ENCODE assay signal across 25 cellular contexts in the genomic region with DNA sequence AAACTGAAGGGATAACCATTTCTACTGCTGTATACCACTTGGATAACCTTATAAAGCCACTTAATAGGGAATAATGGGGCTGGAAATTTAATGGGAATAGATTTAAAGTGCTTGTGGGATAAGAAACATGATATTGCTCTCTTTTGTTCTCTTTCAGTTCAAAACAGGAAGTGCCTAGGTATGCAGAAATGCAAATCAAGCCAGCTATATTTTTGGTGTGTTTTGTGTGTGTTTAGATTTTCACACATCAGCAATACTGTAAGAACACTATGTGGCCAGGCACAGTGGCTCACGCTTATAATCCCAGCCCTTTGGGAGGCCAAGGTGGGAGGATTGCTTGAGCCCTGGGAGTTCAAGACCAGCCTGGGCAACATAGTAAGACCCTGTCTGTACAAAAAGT.
DNase-seq lines count a peak whose midpoint lies in the region; ATAC-seq lines count a peak whose summit lies in the region.
"Had no signal": no experiment of that assay in that cellular context is flagged by ENCODE, and none has a peak within 500 bp of the region (broad histone marks: within the 10 kb centered on the region; RNA-seq: fewer than 3 reads in every experiment).

No MANE protein-coding gene starts in this region.

- ATAC-seq in T-helper 17 cell: no peak
- peak in 1 of 2 donors; percentile 33 for ATAC-seq in naive B cell (ENCODE audit: low read depth in 2 of 2)
- no peak for ATAC-seq in HG03139 (IDR thresholded peaks at IDR 0.05; ENCODE audit: unreplicated experiment)
- ATAC-seq: activated naive CD8-positive, alpha-beta T cell treated with anti-CD3 and anti-CD28 coated beads, Interleukin-2, amount 50 U/mL, for 24 hours; left lung; right cardiac atrium; stimulated activated naive CD8-positive, alpha-beta T cell treated with anti-CD3 and anti-CD28 coated beads, Interleukin-15, amount 100 ng/mL, for 72 hours had no signal

- H3K9me3 ChIP-seq in T-helper 17 cell (ENCODE audit: control insufficient read depth, low read length, poor library complexity, severe bottlenecking): no peaks in the 10 kb centered on the region
- H3K9me3 ChIP-seq: colonic mucosa, HAP-1, left lung, neutrophil, SK-N-SH, thoracic aorta had no signal

- no peaks in the 10 kb centered on the region for H3K9me3 Mint-ChIP-seq in naive B cell
- H3K9me3 Mint-ChIP-seq: activated CD4-positive, alpha-beta memory T cell treated with anti-CD3 and anti-CD28 coated beads, Interleukin-2, amount 10 ng/mL, durations not matched to agents 7 days and 5 days; activated naive CD8-positive, alpha-beta T cell treated with anti-CD3 and anti-CD28 coated beads, Interleukin-2, amount 50 U/mL, for 24 hours; stimulated activated naive CD8-positive, alpha-beta T cell treated with anti-CD3 and anti-CD28 coated beads, Interleukin-15, amount 100 ng/mL, for 72 hours had no signal

- no peak overlapping the region for H3K27ac Mint-ChIP-seq in T-helper 17 cell
- peak overlapping the region in 5 of 6 donors; percentile 3 to 92 (median 59) for H3K27ac Mint-ChIP-seq in naive B cell
- H3K27ac Mint-ChIP-seq: activated CD4-positive, alpha-beta memory T cell treated with anti-CD3 and anti-CD28 coated beads, Interleukin-2, amount 10 ng/mL, durations not matched to agents 7 days and 5 days; activated naive CD8-positive, alpha-beta T cell treated with anti-CD3 and anti-CD28 coated beads, Interleukin-2, amount 50 U/mL, for 24 hours; stimulated activated naive CD8-positive, alpha-beta T cell treated with anti-CD3 and anti-CD28 coated beads, Interleukin-15, amount 100 ng/mL, for 72 hours had no signal

- H3K27me3 Mint-ChIP-seq in T-helper 17 cell: no peaks in the 10 kb centered on the region
- H3K27me3 Mint-ChIP-seq in naive B cell: no peaks in the 10 kb centered on the region
- H3K27me3 Mint-ChIP-seq: activated naive CD8-positive, alpha-beta T cell treated with anti-CD3 and anti-CD28 coated beads, Interleukin-2, amount 50 U/mL, for 24 hours; stimulated activated naive CD8-positive, alpha-beta T cell treated with anti-CD3 and anti-CD28 coated beads, Interleukin-15, amount 100 ng/mL, for 72 hours had no signal

- H3K4me1 Mint-ChIP-seq in T-helper 17 cell: peaks cover 29% of the 10 kb centered on the region
- peaks cover 22 to 42% (median 24%) of the 10 kb centered on the region in 3 donors for H3K4me1 Mint-ChIP-seq in naive B cell

- DNase-seq in NOMO-1 treated with DMSO at 0.1 percent for 48 hours (lab: John Stamatoyannopoulos, UW; ENCODE audit: unreplicated experiment): peak; percentile 14
- no peak for DNase-seq in NOMO-1 treated with dmso at 0.1 percent for 144 hours (lab: John Stamatoyannopoulos, UW; ENCODE audit: unreplicated experiment)
- DNase-seq in NAMALWA (ENCODE audit: low spot score): peak; percentile 12
- no peak for DNase-seq in T-helper 17 cell
- DNase-seq in naive B cell: no peak
- no peak for DNase-seq in NCI-H1694 (lab: John Stamatoyannopoulos, UW)
- no peak for DNase-seq in globus pallidus (ENCODE audit: low spot score)
- DNase-seq: activated CD4-positive, alpha-beta memory T cell treated with anti-CD3 and anti-CD28 coated beads, Interleukin-2, amount 10 ng/mL, durations not matched to agents 7 days and 5 days; activated CD8-positive, alpha-beta memory T cell treated with anti-CD3 and anti-CD28 coated beads, Interleukin-2, amount 50 U/mL, for 4 hours; activated naive CD4-positive, alpha-beta T cell; activated naive CD8-positive, alpha-beta T cell treated with anti-CD3 and anti-CD28 coated beads, Interleukin-2, amount 50 U/mL, for 24 hours; colonic mucosa; effector CD4-positive, alpha-beta T cell; left lung; NCI-H1048; NCI-H187 treated with DMSO at 0.1 percent for 48 hours; NCI-H526 treated with DMSO at 0.1 percent for 48 hours; right cardiac atrium; SK-N-SH; stimulated activated CD4-positive, alpha-beta T cell treated with anti-CD3 and anti-CD28 coated beads, Interleukin-1b, Interleukin-23, amount 100 ng/mL, for 48 hours; stimulated activated naive CD8-positive, alpha-beta T cell treated with anti-CD3 and anti-CD28 coated beads, Interleukin-15, amount 100 ng/mL, for 72 hours had no signal

- H3K4me3 Mint-ChIP-seq in T-helper 17 cell (peak overlapping the region; percentile 9), naive B cell (peak overlapping the region in 7 of 8 donors; percentile 32 to 74 (median 63))
- H3K4me3 Mint-ChIP-seq: activated CD4-positive, alpha-beta memory T cell treated with anti-CD3 and anti-CD28 coated beads, Interleukin-2, amount 10 ng/mL, durations not matched to agents 7 days and 5 days; activated naive CD8-positive, alpha-beta T cell treated with anti-CD3 and anti-CD28 coated beads, Interleukin-2, amount 50 U/mL, for 24 hours; stimulated activated naive CD8-positive, alpha-beta T cell treated with anti-CD3 and anti-CD28 coated beads, Interleukin-15, amount 100 ng/mL, for 72 hours had no signal

- H3K36me3 Mint-ChIP-seq in T-helper 17 cell (ENCODE audit: low read depth): peaks cover 5% of the 10 kb centered on the region
- H3K36me3 Mint-ChIP-seq in naive B cell: no peaks in the 10 kb centered on the region

Comparison
In these comparisons a context has a peak if more than half of its experiments do, and no peak if none do; other contexts are left out.
1. DNase-seq: peak in NOMO-1 treated with DMSO at 0.1 percent for 48 hours (single experiment) and NAMALWA (single experiment); none in NOMO-1 treated with dmso at 0.1 percent for 144 hours (single experiment), T-helper 17 cell (0 of 3), naive B cell (single experiment), NCI-H1694 (single experiment) and globus pallidus (single experiment).